8 cellular contexts compared by ENCODE assay signal in the genomic region with DNA sequence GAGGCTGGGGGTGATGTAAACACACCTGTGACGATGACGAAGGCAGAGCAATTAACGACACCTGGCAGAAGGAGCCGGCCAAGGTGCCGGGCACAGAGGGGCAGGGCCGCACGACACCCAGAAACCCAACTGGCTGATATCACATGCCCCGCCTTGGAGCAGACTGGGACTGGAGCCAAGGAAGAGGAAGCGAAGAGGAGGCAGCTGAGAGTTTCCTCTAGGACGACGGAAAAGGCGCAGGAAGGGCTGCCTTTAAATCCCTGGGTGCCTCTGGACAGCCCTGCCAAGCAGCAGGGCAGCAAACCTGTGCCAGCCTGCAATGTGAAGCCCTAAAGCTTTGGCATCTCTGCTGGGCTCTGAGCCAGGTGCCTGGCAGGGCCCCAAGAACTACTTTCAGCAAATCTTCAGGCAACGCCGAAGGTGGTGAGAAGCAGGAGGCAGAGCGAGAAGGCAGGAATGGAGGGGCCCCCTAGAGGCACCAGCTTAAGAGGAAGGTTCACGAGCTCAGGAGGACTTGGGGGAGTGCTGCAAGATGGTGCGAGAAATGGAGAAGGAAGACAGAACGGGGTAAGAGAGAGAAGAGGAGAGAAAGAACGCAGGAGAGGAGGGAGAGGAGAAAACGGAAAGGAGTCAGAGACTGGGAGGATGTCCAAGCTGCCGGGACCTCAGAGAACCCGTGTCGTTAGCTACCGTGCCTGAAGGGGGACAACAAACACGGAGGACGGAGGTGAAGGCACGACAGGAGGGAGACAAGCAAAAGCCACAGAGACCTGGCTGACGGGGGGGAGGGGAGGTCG. TPM values are rescaled to one million over a fixed set of nuclear protein-coding genes. Genes with fewer than 3 reads are reported as not detected.
DNase-seq lines count a peak whose midpoint lies in the region; ATAC-seq and TF ChIP-seq lines count a peak whose summit lies in the region.

No MANE protein-coding gene starts in this region.

- no peak for TF ChIP-seq EP300 in SK-N-SH (IDR thresholded peaks at IDR 0.05; ENCODE audit: borderline replicate concordance in 1 of 2, low read depth in 1 of 2, low read length in 1 of 2)

- TF ChIP-seq RAD21 in SK-N-SH (IDR thresholded peaks at IDR 0.05; ENCODE audit: low read length) = no peak

- WGBS in SK-N-SH (ENCODE audit: low lambda C conversion rate) = 65% methylated on average over 25 of the region's 29 CpGs

- H3K27me3 ChIP-seq in BLaER1 = peaks cover 29% of the 10 kb centered on the region
- no peaks in the 10 kb centered on the region for H3K27me3 ChIP-seq in Loucy (ENCODE audit: insufficient read depth, low read length, poor library complexity, severe bottlenecking)
- no peaks in the 10 kb centered on the region for H3K27me3 ChIP-seq in SK-N-SH (ENCODE audit: insufficient read depth)
- no peaks in the 10 kb centered on the region for H3K27me3 ChIP-seq in breast epithelium

- CTCF ChIA-PET in SK-N-SH (lab: Yijun Ruan, JAX) = interaction anchor here (0.8 to 4.9 kb wide), 15 partner anchors 9 to 294 kb away, joined by 3 to 39 read pairs (median 3); partner anchors contain the start of genes ADGRB2 and COL16A1

- H3K79me2 ChIP-seq in Loucy (ENCODE audit: insufficient read depth, low read length) = no peaks in the 10 kb centered on the region
- H3K79me2 ChIP-seq in SK-N-SH (ENCODE audit: insufficient read depth) = no peaks in the 10 kb centered on the region

- H3K9ac ChIP-seq in BLaER1 (no peak overlapping the region), Loucy (ENCODE audit: low read depth, low read length, poor library complexity, severe bottlenecking) (no peak overlapping the region), SK-N-SH (no peak overlapping the region)

- H2AFZ ChIP-seq in Loucy (ENCODE audit: low read length) (peak overlapping the region; percentile 78), SK-N-SH (ENCODE audit: low read depth) (0 out of 2 replicates have a peak overlapping the region, but pooled peaks have one; percentile 13)

- H3K9me3 ChIP-seq in BLaER1 (no peaks in the 10 kb centered on the region), Loucy (ENCODE audit: insufficient read depth, low read depth, low read length) (no peaks in the 10 kb centered on the region), SK-N-SH (no peaks in the 10 kb centered on the region), breast epithelium (no peaks in the 10 kb centered on the region)

- intact Hi-C loops in breast epithelium (cut with DNase I; ENCODE audit: low total_unique reads) = loop anchor here (5.0 to 10.0 kb wide), 2 partner anchors 37 to 295 kb away; no protein-coding TSS in a partner anchor

- POLR2A ChIA-PET in SK-N-SH (lab: Yijun Ruan, JAX) = no interaction called here

- H3K27ac ChIP-seq in BLaER1 (no peak overlapping the region), SK-N-SH (ENCODE audit: low read depth in 2 of 2, low read length in 1 of 2) (peak overlapping the region in 1 of 2 experiments; percentile 68; a peak in 3 of 4 replicates), breast epithelium (peak overlapping the region; percentile 86 to 88)

- H3K9me2 ChIP-seq in Loucy (replicated peaks; ENCODE audit: low read depth, low read length) (no peaks in the 10 kb centered on the region), SK-N-SH (no peaks in the 10 kb centered on the region)

- TF ChIP-seq CTCF in Loucy (conservative IDR thresholded peaks at IDR 0.05; ENCODE audit: low read length) = peak; percentile 30; the same call in 1 of the 2 replicates
- peak; percentile 37 for TF ChIP-seq CTCF in SK-N-SH (IDR thresholded peaks at IDR 0.05)
- TF ChIP-seq CTCF in breast epithelium (IDR thresholded peaks at IDR 0.05) = peak in 2 of 3 donors; percentile 26 to 37

- H3K36me3 ChIP-seq in BLaER1 (no peaks in the 10 kb centered on the region), Loucy (ENCODE audit: insufficient read depth, low read length) (no peaks in the 10 kb centered on the region), SK-N-SH (replicated peaks in 1 of 2; ENCODE audit: control insufficient read depth in 1 of 2, insufficient read depth in 2 of 2, low read length in 1 of 2) (no peaks in the 10 kb centered on the region), breast epithelium (no peaks in the 10 kb centered on the region)

- H3K4me1 ChIP-seq in BLaER1 (peaks cover 59% of the 10 kb centered on the region), Loucy (ENCODE audit: insufficient read depth, low read length, poor library complexity, severe bottlenecking) (peaks cover 4% of the 10 kb centered on the region), SK-N-SH (ENCODE audit: control insufficient read depth in 1 of 2, insufficient read depth in 2 of 2, low read depth in 1 of 2, low read length in 1 of 2) (peaks cover 18 to 48% of the 10 kb centered on the region in 2 experiments), breast epithelium (peaks cover 7 to 25% of the 10 kb centered on the region in 2 donors)

- DNase-seq in SK-N-SH (peak; percentile 56), breast epithelium (ENCODE audit: low spot score in 2 of 2) (peak; percentile 83 to 87), iris pigment epithelial cell (ENCODE audit: low read depth) (peak; percentile 68)
- DNase-seq in stimulated activated CD4-positive, alpha-beta T cell treated with anti-CD3 and anti-CD28 coated beads, Interleukin-4, amount 100 ng/mL, for 1 hour = peak; percentile 16

- H3K4me2 ChIP-seq in BLaER1 (peak overlapping the region; percentile 67), Loucy (ENCODE audit: low read depth, low read length, poor library complexity, severe bottlenecking) (peak overlapping the region; percentile 24), SK-N-SH (peak overlapping the region; percentile 56)

- ATAC-seq in GM19324 (IDR thresholded peaks at IDR 0.05; ENCODE audit: low FRiP score, unreplicated experiment) (no peak), GM21576 (IDR thresholded peaks at IDR 0.05; ENCODE audit: unreplicated experiment) (no peak)

- H4K20me1 ChIP-seq in BLaER1 = no peaks in the 10 kb centered on the region
- H4K20me1 ChIP-seq in Loucy (ENCODE audit: insufficient read depth, low read length, poor library complexity, severe bottlenecking) = no peaks in the 10 kb centered on the region
- H4K20me1 ChIP-seq in SK-N-SH (ENCODE audit: insufficient read depth) = no peaks in the 10 kb centered on the region

- H3F3A ChIP-seq in Loucy (ENCODE audit: low read depth) = no peaks in the 10 kb centered on the region
- no peaks in the 10 kb centered on the region for H3F3A ChIP-seq in SK-N-SH (replicated peaks; ENCODE audit: insufficient read depth)

- no peak overlapping the region for H3K4me3 ChIP-seq in BLaER1
- H3K4me3 ChIP-seq in Loucy (ENCODE audit: low read length, poor library complexity, severe bottlenecking) = no peak overlapping the region
- no peak overlapping the region for H3K4me3 ChIP-seq in SK-N-SH (ENCODE audit: low read depth in 2 of 2, low read length in 1 of 2)
- H3K4me3 ChIP-seq in breast epithelium = peak overlapping the region in 2 of 3 donors; percentile 37 to 55

- TF ChIP-seq POLR2A in breast epithelium (IDR thresholded peaks at IDR 0.05) = no peak

TF ChIP-seq in SK-N-SH, 30 proteins besides CTCF, POLR2A, EP300 and RAD21:
- TF ChIP-seq NFIC (IDR thresholded peaks at IDR 0.05; ENCODE audit: borderline replicate concordance) (peak; percentile 93), TEAD4 (IDR thresholded peaks at IDR 0.05; ENCODE audit: borderline replicate concordance, insufficient read depth) (no peak), ZBTB33 (IDR thresholded peaks at IDR 0.05; ENCODE audit: borderline replicate concordance, low read depth) (no peak), TCF12 (IDR thresholded peaks at IDR 0.05) (peak; percentile 50; the same call in 1 of the 2 replicates), RCOR1 (IDR thresholded peaks at IDR 0.05; ENCODE audit: low read length) (0 out of 2 replicates have a peak, but pooled peaks have one; percentile 18), TAF1 (IDR thresholded peaks at IDR 0.05; ENCODE audit: borderline replicate concordance, low read depth, low read length) (no peak)
- TF ChIP-seq, protein P1, sequence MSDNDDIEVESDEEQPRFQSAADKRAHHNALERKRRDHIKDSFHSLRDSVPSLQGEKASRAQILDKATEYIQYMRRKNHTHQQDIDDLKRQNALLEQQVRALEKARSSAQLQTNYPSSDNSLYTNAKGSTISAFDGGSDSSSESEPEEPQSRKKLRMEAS (IDR thresholded peaks at IDR 0.05; ENCODE audit: low read depth) = peak; percentile 38; the same call in 1 of the 2 replicates

RNA-seq across cellular contexts. Expression of gene PEF1, which starts 25.3 kb away (rescaled TPM):
- 51.9 and 63.4 TPM in 2 replicates for polyA plus RNA-seq in SK-N-SH (2012; rRNA removed)
- polyA plus RNA-seq in SK-N-SH (2012; cell fraction: cytosol; rRNA removed) = 37.2 and 46.8 TPM in 2 replicates
- polyA plus RNA-seq in SK-N-SH (2012; cell fraction: nucleus; rRNA removed) = 54.1 and 56.9 TPM in 2 replicates
- total RNA-seq in breast epithelium = 10 to 100 TPM; 67.8 to 84.9 (median 70.1) TPM

RNA-seq across cellular contexts. Expression of gene COL16A1, which starts 33.8 kb away (rescaled TPM):
- polyA plus RNA-seq in SK-N-SH (2012; rRNA removed) = 9.0 and 10.4 TPM in 2 replicates
- polyA plus RNA-seq in SK-N-SH (2012; cell fraction: cytosol; rRNA removed) = 3.0 and 3.8 TPM in 2 replicates
- 38.2 and 47.3 TPM in 2 replicates for polyA plus RNA-seq in SK-N-SH (2012; cell fraction: nucleus; rRNA removed)
- total RNA-seq in breast epithelium = 10 to 100 TPM; 55.2 to 79.5 (median 58.7) TPM

RNA-seq across cellular contexts. Expression of gene HCRTR1, which starts 52.5 kb away (rescaled TPM):
- polyA plus RNA-seq in SK-N-SH (2012; rRNA removed) = 0.03 TPM in 1 of 2 replicates, not detected in the other
- polyA plus RNA-seq in SK-N-SH (2012; cell fraction: cytosol; rRNA removed) = 0.05 TPM in 1 of 2 replicates, not detected in the other
- polyA plus RNA-seq in SK-N-SH (2012; cell fraction: nucleus; rRNA removed) = 0.06 TPM in 1 of 2 replicates, not detected in the other
- not detected for total RNA-seq in breast epithelium

Comparison
In these comparisons a context has a peak if more than half of its experiments do, and no peak if none do; other contexts are left out.
1. H3K4me3 ChIP-seq: peak in breast epithelium (2 of 3); none in BLaER1 (single experiment), Loucy (single experiment) and SK-N-SH (0 of 2).
2. DNase-seq: peak in every context shown above with its lines; median percentile 85 in breast epithelium; 68 in iris pigment epithelial cell; 56 in SK-N-SH; 16 in stimulated activated CD4-positive, alpha-beta T cell treated with anti-CD3 and anti-CD28 coated beads, Interleukin-4, amount 100 ng/mL, for 1 hour.
3. Peak in every context shown above with its lines, with median percentiles within 50 percentile points of each other: H3K4me2 ChIP-seq and CTCF ChIP-seq.